In genomic region chr12:106985479-106985878, GRCh38 we compare ENCODE assay signal across 9 cellular contexts. TPM values are rescaled to one million over a fixed set of nuclear protein-coding genes. Genes with fewer than 3 reads are reported as not detected.
DNase-seq lines count a peak whose midpoint lies in the region; TF ChIP-seq lines count a peak whose summit lies in the region.
"Had no signal": no experiment of that assay in that cellular context is flagged by ENCODE, and none has a peak within 500 bp of the region (broad histone marks: within the 10 kb centered on the region; RNA-seq: fewer than 3 reads in every experiment).

No MANE protein-coding gene starts in this region.

- TF ChIP-seq CTCF in dorsolateral prefrontal cortex (IDR thresholded peaks at IDR 0.05 in 54 of 56, conservative IDR thresholded peaks at IDR 0.05 in 2 of 56; ENCODE audit: low read depth in 1 of 56, partially characterized antibody in 56 of 56) (no peak), neutrophil (IDR thresholded peaks at IDR 0.05) (no peak)

- CTCF ChIA-PET in CD8-positive, alpha-beta memory T cell (lab: Charles Lee), result interaction anchor here (0.9 kb wide), 1 partner anchor 640 kb away, joined by 3 read pairs; no protein-coding TSS in a partner anchor

- peak overlapping the region; percentile 23 to 98 (median 94) for H3K4me3 Mint-ChIP-seq in CD8-positive, alpha-beta memory T cell

- no peaks in the 10 kb centered on the region for H3K36me3 ChIP-seq in CD8-positive, alpha-beta memory T cell (ENCODE audit: insufficient read depth, low read length)
- H3K36me3 ChIP-seq in neutrophil, result no peaks in the 10 kb centered on the region

- intact Hi-C loops in dorsolateral prefrontal cortex (cut with DNase I), result loop anchor here in 1 of 2 donors (10.0 kb wide), 1 partner anchor 109 kb away; the partner anchor contains the start of gene CRY1

- peak overlapping the region; percentile 26 for H3K27ac ChIP-seq in CD8-positive, alpha-beta memory T cell (ENCODE audit: low read depth, low read length)
- peak overlapping the region in 1 of 59 donors; percentile 10 for H3K27ac ChIP-seq in dorsolateral prefrontal cortex
- H3K27ac ChIP-seq in neutrophil, result peak overlapping the region; percentile 68

- in situ Hi-C loops in KBM-7 (cut with MboI; ENCODE audit: low pct_unique_long_range_greater_than_20kb, low sequenced_read_pairs), result no loop called here

- H3K4me3 ChIP-seq in CD8-positive, alpha-beta memory T cell (ENCODE audit: low read length), result no peak overlapping the region
- H3K4me3 ChIP-seq in dorsolateral prefrontal cortex (peak overlapping the region in 51 of 59 donors; percentile 60 to 99 (median 83)), neutrophil (ENCODE audit: low read depth in 1 of 2, low read length in 1 of 2) (no peak overlapping the region)

- H3K9me3 Mint-ChIP-seq in CD8-positive, alpha-beta memory T cell, result no peaks in the 10 kb centered on the region

- peak overlapping the region in 5 of 8 donors; percentile 1 to 72 (median 49) for H3K27ac Mint-ChIP-seq in CD8-positive, alpha-beta memory T cell

- peaks cover 24% of the 10 kb centered on the region for H3K4me1 ChIP-seq in CD8-positive, alpha-beta memory T cell (ENCODE audit: insufficient read depth, low read length)
- H3K4me1 ChIP-seq in neutrophil (ENCODE audit: control insufficient read depth in 1 of 2, insufficient read depth in 1 of 2, low read depth in 1 of 2, low read length in 1 of 2), result peaks cover 9 to 14% of the 10 kb centered on the region in 2 experiments

- peaks cover 33 to 41% (median 41%) of the 10 kb centered on the region in 3 donors for H3K4me1 Mint-ChIP-seq in CD8-positive, alpha-beta memory T cell

- no peaks in the 10 kb centered on the region for H3K27me3 ChIP-seq in CD8-positive, alpha-beta memory T cell (ENCODE audit: insufficient read depth, low read length, poor library complexity, severe bottlenecking)
- no peaks in the 10 kb centered on the region for H3K27me3 ChIP-seq in dorsolateral prefrontal cortex
- no peaks in the 10 kb centered on the region for H3K27me3 ChIP-seq in neutrophil

- H3K27me3 Mint-ChIP-seq in CD8-positive, alpha-beta memory T cell, result no peaks in the 10 kb centered on the region

- POLR2A ChIA-PET in CD8-positive, alpha-beta memory T cell (lab: Charles Lee), result no interaction called here

- no peak for DNase-seq in CD8-positive, alpha-beta memory T cell
- DNase-seq in HuH-7 (ENCODE audit: low spot score) (peak; percentile 23), dorsolateral prefrontal cortex (no peak), NCI-H2029 treated with DMSO at 0.1 percent for 48 hours (lab: John Stamatoyannopoulos, UW) (no peak), KBM-7 (no peak), cerebellar cortex (ENCODE audit: low spot score) (no peak)
- DNase-seq: activated CD4-positive, alpha-beta T cell treated with anti-CD3 and anti-CD28 coated beads for 48 hours; GDM1 had no signal

- H3K36me3 Mint-ChIP-seq in CD8-positive, alpha-beta memory T cell, result peaks cover 7 to 17% (median 11%) of the 10 kb centered on the region in 3 donors

- H3K9me3 ChIP-seq in CD8-positive, alpha-beta memory T cell (ENCODE audit: low read length), result no peaks in the 10 kb centered on the region
- no peaks in the 10 kb centered on the region for H3K9me3 ChIP-seq in neutrophil

RNA-seq across cellular contexts. Expression of gene MTERF2, which starts 1.5 kb away (rescaled TPM):
- total RNA-seq in CD8-positive, alpha-beta memory T cell, result 1 to 10 TPM; 4.6 to 4.9 TPM
- 6.4 TPM for polyA plus RNA-seq in CD8-positive, alpha-beta memory T cell
- 10 to 100 TPM; 17.1 to 39.1 (median 25.8) TPM for total RNA-seq in dorsolateral prefrontal cortex

RNA-seq across cellular contexts. Expression of gene TMEM263, which starts 29.8 kb away (rescaled TPM):
- total RNA-seq in CD8-positive, alpha-beta memory T cell, result 10 to 100 TPM; 22.7 to 25.3 TPM
- polyA plus RNA-seq in CD8-positive, alpha-beta memory T cell, result 24.9 TPM
- 10 to 100 TPM; 16.7 to 37.0 (median 26.8) TPM for total RNA-seq in dorsolateral prefrontal cortex

Comparison
In these comparisons a context has a peak if more than half of its experiments do, and no peak if none do; other contexts are left out.
1. H3K4me3 ChIP-seq: peak in dorsolateral prefrontal cortex (51 of 59); none in CD8-positive, alpha-beta memory T cell (single experiment) and neutrophil (0 of 2).